20 cellular contexts compared by ENCODE assay signal in genomic region chr6:33713786-33714185, GRCh38. TPM values are rescaled to one million over a fixed set of nuclear protein-coding genes. Genes with fewer than 3 reads are reported as not detected.
"Had no signal": no experiment of that assay in that cellular context is flagged by ENCODE, and none has a peak within 500 bp of the region (broad histone marks: within the 10 kb centered on the region; RNA-seq: fewer than 3 reads in every experiment).

No MANE protein-coding gene starts in this region.

- H3K27me3 ChIP-seq: SJSA1 had no signal

- H3K4me3 ChIP-seq: K562, SJSA1, SK-N-MC had no signal

- H3K9me3 ChIP-seq: SJSA1 had no signal

- H3K4me2 ChIP-seq: KMS-11 had no signal

- DNase-seq: NCI-H1092, NCI-H1105 treated with DMSO at 0.1 percent for 48 hours, NCI-H1436, NCI-H187, NCI-H2029, NCI-H2081 treated with DMSO at 0.1 percent for 48 hours, NCI-H2171, NCI-H226, NCI-H446, NCI-H510A, NCI-H524 treated with DMSO at 0.1 percent for 48 hours, NCI-H774, Right ventricle myocardium superior, SIG-M5 had no signal

- H3K9ac ChIP-seq: KMS-11 had no signal

- H3K27me3 Mint-ChIP-seq: IgD-negative memory B cell had no signal

- H3K9me3 Mint-ChIP-seq: IgD-negative memory B cell had no signal

- H3K27ac ChIP-seq: HL-60, KMS-11, SJSA1, SK-N-MC had no signal

- ATAC-seq: K562 had no signal

RNA-seq across cellular contexts. Expression of gene IP6K3, which starts 32.9 kb away (rescaled TPM):
- total RNA-seq: K562 had no signal
